ENCODE assay signal across 28 cellular contexts in the genomic region with DNA sequence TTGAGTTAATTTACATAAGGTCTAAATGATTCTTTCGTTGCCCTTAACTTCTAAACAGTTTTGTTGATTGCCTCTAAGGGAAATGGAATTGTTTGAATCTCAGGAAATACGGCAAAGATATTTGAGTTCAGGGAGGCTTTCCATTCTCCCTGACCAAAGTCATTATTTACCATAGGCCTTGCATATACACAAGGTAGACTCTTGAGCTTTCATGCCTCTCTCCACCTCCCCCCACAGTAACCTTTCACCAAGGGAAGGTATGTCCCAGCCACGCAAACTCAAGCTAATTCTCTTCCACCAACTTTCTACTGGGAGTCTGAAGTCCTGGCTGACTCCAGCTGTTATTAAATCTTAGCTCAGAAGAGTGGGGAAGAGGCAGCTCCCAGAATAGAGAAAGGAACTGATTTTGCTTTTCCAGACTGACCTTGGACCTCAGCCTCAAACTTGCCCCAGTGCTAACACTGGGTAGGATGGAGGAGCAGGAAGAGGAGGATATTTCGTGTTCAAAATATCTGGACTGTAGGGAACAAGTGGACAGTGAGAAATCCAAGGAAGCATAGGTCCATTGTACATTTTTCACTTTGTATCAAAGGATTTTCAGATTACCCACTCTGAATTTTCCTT. TPM values are rescaled to one million over a fixed set of nuclear protein-coding genes. Genes with fewer than 3 reads are reported as not detected.
"Had no signal": no experiment of that assay in that cellular context is flagged by ENCODE, and none has a peak within 500 bp of the region (broad histone marks: within the 10 kb centered on the region; RNA-seq: fewer than 3 reads in every experiment).

No MANE protein-coding gene starts in this region.

- ATAC-seq: activated CD4-positive, alpha-beta T cell treated with anti-CD3 and anti-CD28 coated beads for 36 hours; activated T-helper 17 cell treated with anti-CD3 and anti-CD28 coated beads, Interleukin-2, amount 50 U/mL, for 72 hours; Panc1; Right ventricle myocardium inferior; T-cell had no signal

- H3K4me3 ChIP-seq: cardiac muscle cell, SK-N-MC had no signal

- H3K4me3 Mint-ChIP-seq: activated CD4-positive, alpha-beta memory T cell treated with anti-CD3 and anti-CD28 coated beads, Interleukin-2, amount 10 ng/mL, durations not matched to agents 7 days and 5 days; activated CD4-positive, alpha-beta T cell treated with anti-CD3 and anti-CD28 coated beads for 36 hours; activated naive CD4-positive, alpha-beta T cell treated with anti-CD3 and anti-CD28 coated beads for 36 hours; activated naive CD8-positive, alpha-beta T cell; activated T-helper 17 cell treated with anti-CD3 and anti-CD28 coated beads, Interleukin-2, amount 50 U/mL, for 72 hours; T-cell had no signal

- H3K36me3 Mint-ChIP-seq: activated naive CD8-positive, alpha-beta T cell; T-cell had no signal

- H3K27ac Mint-ChIP-seq: activated CD4-positive, alpha-beta memory T cell treated with anti-CD3 and anti-CD28 coated beads, Interleukin-2, amount 10 ng/mL, durations not matched to agents 7 days and 5 days; activated CD4-positive, alpha-beta T cell treated with anti-CD3 and anti-CD28 coated beads for 36 hours; activated naive CD4-positive, alpha-beta T cell treated with anti-CD3 and anti-CD28 coated beads for 36 hours; activated naive CD8-positive, alpha-beta T cell; activated T-helper 17 cell treated with anti-CD3 and anti-CD28 coated beads, Interleukin-2, amount 50 U/mL, for 72 hours; T-cell had no signal

- H3K9me3 Mint-ChIP-seq: activated CD4-positive, alpha-beta memory T cell treated with anti-CD3 and anti-CD28 coated beads, Interleukin-2, amount 10 ng/mL, durations not matched to agents 7 days and 5 days; activated naive CD4-positive, alpha-beta T cell treated with anti-CD3 and anti-CD28 coated beads for 36 hours; activated T-helper 17 cell treated with anti-CD3 and anti-CD28 coated beads, Interleukin-2, amount 50 U/mL, for 72 hours; T-cell had no signal

- DNase-seq: activated CD4-positive, alpha-beta memory T cell treated with anti-CD3 and anti-CD28 coated beads, Interleukin-2, amount 10 ng/mL, durations not matched to agents 7 days and 5 days; activated CD4-positive, alpha-beta T cell treated with anti-CD3 and anti-CD28 coated beads for 36 hours; activated CD4-positive, alpha-beta T cell treated with anti-CD3 and anti-CD28 coated beads, Interleukin-2, amount 50 U/mL, for 1 hour; activated gamma-delta T cell; activated naive CD4-positive, alpha-beta T cell treated with anti-CD3 and anti-CD28 coated beads for 36 hours; activated T-cell treated with anti-CD3 and anti-CD28 coated beads for 4 hours; activated T-cell treated with anti-CD3 and anti-CD28 coated beads, Interleukin-2, amount 50 U/mL, for 48 hours; brain microvascular endothelial cell; NCI-H1048; NCI-H146; NCI-H187 treated with DMSO at 0.1 percent for 48 hours; NCI-H345; NCI-H510A; NCI-H526 treated with DMSO at 0.1 percent for 48 hours; NK-92 treated with Interleukin-12 subunit alpha and Interleukin-12 subunit beta, amount 100 ng/mL, for 24 hours; OCI-M1; RPMI8226; T-cell had no signal

- H3K36me3 ChIP-seq: brain microvascular endothelial cell, cardiac muscle cell had no signal

- H3K27ac ChIP-seq: brain microvascular endothelial cell, cardiac muscle cell, SK-N-MC, VCaP had no signal

- H3K4me1 Mint-ChIP-seq: activated CD4-positive, alpha-beta memory T cell treated with anti-CD3 and anti-CD28 coated beads, Interleukin-2, amount 10 ng/mL, durations not matched to agents 7 days and 5 days; activated CD4-positive, alpha-beta T cell treated with anti-CD3 and anti-CD28 coated beads for 36 hours; activated T-helper 17 cell treated with anti-CD3 and anti-CD28 coated beads, Interleukin-2, amount 50 U/mL, for 72 hours had no signal

- H3K27me3 ChIP-seq: brain microvascular endothelial cell, cardiac muscle cell had no signal

RNA-seq across cellular contexts. Expression of a gene that starts 1.4 kb away (rescaled TPM):
- total RNA-seq: activated CD4-positive, alpha-beta memory T cell treated with anti-CD3 and anti-CD28 coated beads, Interleukin-2, amount 10 ng/mL, durations not matched to agents 7 days and 5 days; activated CD4-positive, alpha-beta T cell treated with anti-CD3 and anti-CD28 coated beads for 36 hours; activated CD8-positive, alpha-beta memory T cell treated with anti-CD3 and anti-CD28 coated beads for 36 hours; activated naive CD4-positive, alpha-beta T cell treated with anti-CD3 and anti-CD28 coated beads for 36 hours; activated T-helper 17 cell treated with anti-CD3 and anti-CD28 coated beads, Interleukin-2, amount 50 U/mL, for 72 hours; LHCN-M2; T-helper 2 cell treated with Interferon-gamma antibody and Interleukin-4, amounts not matched to agents 100 ng/mL and 5 ng/mL, for 36 hours had no signal
